16 cellular contexts compared by ENCODE assay signal in genomic region chr3:52479876-52480575, GRCh38. TPM values are rescaled to one million over a fixed set of nuclear protein-coding genes. Genes with fewer than 3 reads are reported as not detected.
"Had no signal": no experiment of that assay in that cellular context is flagged by ENCODE, and none has a peak within 500 bp of the region (broad histone marks: within the 10 kb centered on the region; RNA-seq: fewer than 3 reads in every experiment).

No MANE protein-coding gene starts in this region.

- H3K27ac ChIP-seq: ascending aorta, psoas muscle, spleen had no signal

- H3K9me3 Mint-ChIP-seq: activated CD8-positive, alpha-beta T cell treated with anti-CD3 and anti-CD28 coated beads for 36 hours; activated naive CD8-positive, alpha-beta T cell treated with anti-CD3 and anti-CD28 coated beads for 36 hours; mesothelial cell of epicardium; nephron progenitor cell; type B pancreatic cell; WTC11 had no signal

- H3K4me3 ChIP-seq: ascending aorta, lung, psoas muscle, sigmoid colon, spleen had no signal

- H3K27ac Mint-ChIP-seq: activated CD8-positive, alpha-beta T cell treated with anti-CD3 and anti-CD28 coated beads for 36 hours; activated naive CD8-positive, alpha-beta T cell treated with anti-CD3 and anti-CD28 coated beads for 36 hours; mesothelial cell of epicardium; T-helper 17 cell; type B pancreatic cell had no signal

- H3K4me1 Mint-ChIP-seq: activated naive CD8-positive, alpha-beta T cell treated with anti-CD3 and anti-CD28 coated beads for 36 hours; WTC11 had no signal

- DNase-seq: activated CD4-positive, alpha-beta T cell treated with anti-CD3 and anti-CD28 coated beads for 4 hours; activated CD8-positive, alpha-beta memory T cell treated with anti-CD3 and anti-CD28 coated beads, Interleukin-2, amount 50 U/mL, for 4 hours; activated CD8-positive, alpha-beta T cell treated with anti-CD3 and anti-CD28 coated beads for 36 hours; activated naive CD8-positive, alpha-beta T cell treated with anti-CD3 and anti-CD28 coated beads for 36 hours; nephron progenitor cell; occipital lobe; SHP77 treated with DMSO at 0.1 percent for 48 hours; sigmoid colon; spleen; T-helper 17 cell had no signal

- H3K9me3 ChIP-seq: ascending aorta, psoas muscle, sigmoid colon, spleen had no signal

- H3K27me3 Mint-ChIP-seq: activated CD8-positive, alpha-beta T cell treated with anti-CD3 and anti-CD28 coated beads for 36 hours; activated naive CD8-positive, alpha-beta T cell treated with anti-CD3 and anti-CD28 coated beads for 36 hours; T-helper 17 cell; type B pancreatic cell had no signal

- H3K27me3 ChIP-seq: ascending aorta, sigmoid colon, spleen had no signal

- H3K4me3 Mint-ChIP-seq: activated CD8-positive, alpha-beta T cell treated with anti-CD3 and anti-CD28 coated beads for 36 hours; activated naive CD8-positive, alpha-beta T cell treated with anti-CD3 and anti-CD28 coated beads for 36 hours; mesothelial cell of epicardium; nephron progenitor cell; T-helper 17 cell; type B pancreatic cell; WTC11 had no signal

RNA-seq across cellular contexts. Expression of gene TNNC1, which starts 26.2 kb away (rescaled TPM):
- total RNA-seq: occipital lobe had no signal

RNA-seq across cellular contexts. Expression of gene SEMA3G, which starts 35.1 kb away (rescaled TPM):
- total RNA-seq: activated CD8-positive, alpha-beta T cell treated with anti-CD3 and anti-CD28 coated beads for 36 hours had no signal
